In the genomic region with DNA sequence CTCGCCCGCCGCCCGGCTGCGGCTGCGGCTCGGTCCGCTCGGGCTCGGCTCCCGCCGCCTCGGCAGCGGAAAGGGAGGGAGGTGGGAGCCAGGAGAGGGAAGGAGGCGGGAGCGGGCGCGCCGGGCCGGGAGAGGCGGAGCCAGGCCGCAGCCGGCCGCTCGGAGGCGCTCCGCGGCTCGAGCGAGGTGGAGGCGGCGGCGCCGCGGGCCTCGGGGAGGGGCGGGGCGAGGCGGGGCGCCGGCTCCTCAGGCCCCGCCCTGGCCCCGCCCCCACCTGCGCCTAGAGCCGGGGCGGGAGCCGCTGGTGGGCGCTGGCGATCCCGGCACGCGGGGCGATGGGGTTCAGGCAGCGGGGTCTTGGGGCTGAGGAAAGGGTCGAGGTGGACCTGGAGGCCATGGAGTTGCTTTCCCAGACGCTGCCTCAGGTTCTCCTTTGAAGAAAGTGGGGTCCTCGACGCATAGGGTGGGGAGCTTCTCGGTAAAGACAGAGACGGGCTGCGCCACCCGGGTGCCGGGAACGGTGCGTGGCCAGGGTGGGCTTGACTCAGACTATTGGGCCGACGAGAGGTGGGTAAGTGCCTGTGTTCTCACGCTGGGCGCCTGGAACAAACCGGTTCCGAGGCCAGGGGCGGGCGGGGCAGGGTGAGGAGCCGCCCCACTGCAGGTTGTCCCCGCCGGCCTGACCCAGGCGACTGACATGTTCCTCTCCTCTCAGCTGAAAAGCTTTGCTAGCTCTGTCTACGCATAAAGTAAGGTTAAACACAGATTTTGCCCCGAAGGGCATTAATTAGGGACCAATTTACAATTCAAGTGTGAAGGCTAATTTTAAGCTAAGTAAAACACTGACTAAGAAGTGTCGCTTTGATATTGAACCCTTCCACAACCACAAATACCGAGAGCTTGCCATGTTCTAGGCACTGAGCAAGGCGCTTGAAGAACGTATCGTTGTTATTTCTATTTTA, we compare ENCODE assay signal across 8 cellular contexts. TPM values are rescaled to one million over a fixed set of nuclear protein-coding genes. Genes with fewer than 3 reads are reported as not detected.
DNase-seq lines count a peak whose midpoint lies in the region; ATAC-seq, FAIRE-seq and TF ChIP-seq lines count a peak whose summit lies in the region.

TSS of gene CMTM4 (minus strand) at position 75 of the 962 bp plus-strand sequence. CDS start 218 bp downstream, outside the sequence.

- peak within 1 kb of the TSS; percentile 99 for H3K4me2 ChIP-seq in hepatocyte

- no peak for FAIRE-seq in urothelium cell line (lab: Jason Lieb, UNC)

- H3K36me3 ChIP-seq in hepatocyte (replicated peaks; ENCODE audit: insufficient read depth, low read depth): no peaks in the 10 kb centered on the region

- peak within 1 kb of the TSS; percentile 96 for H3K27ac ChIP-seq in hepatocyte

- H4K20me1 ChIP-seq in hepatocyte (ENCODE audit: insufficient read depth, poor library complexity, severe bottlenecking): peaks cover 19% of the 10 kb centered on the region

- no peaks in the 10 kb centered on the region for H3K9me3 ChIP-seq in hepatocyte (ENCODE audit: low read depth)

- in situ Hi-C loops in astrocyte of the cerebellum (cut with HindIII; ENCODE audit: low sequenced_read_pairs): no loop called here

- H3K9me2 ChIP-seq in hepatocyte (replicated peaks; ENCODE audit: insufficient read depth): no peaks in the 10 kb centered on the region

- peaks cover 36% of the 10 kb centered on the region for H3K79me2 ChIP-seq in hepatocyte

- ATAC-seq in HG02588 (IDR thresholded peaks at IDR 0.05; ENCODE audit: unreplicated experiment): peak; percentile 89

- H3K4me1 ChIP-seq in hepatocyte (ENCODE audit: insufficient read depth): peaks cover 13% of the 10 kb centered on the region

- DNase-seq in GM12865 (ENCODE audit: low read depth) (peak; percentile 78), NCI-H1105 (lab: John Stamatoyannopoulos, UW) (peak; percentile 65), T1000 (lab: John Stamatoyannopoulos, UW) (peak; percentile 56), astrocyte of the cerebellum (ENCODE audit: low read depth) (peak; percentile 62), hepatocyte (ENCODE audit: low spot score) (peak; percentile 97), renal cortical epithelial cell (ENCODE audit: low read depth) (peak; percentile 60), urothelium cell line (ENCODE audit: low spot score) (peak; percentile 97)

- no peaks in the 10 kb centered on the region for H3K27me3 ChIP-seq in hepatocyte

- H3K4me3 ChIP-seq in GM12865 (ENCODE audit: low read depth, low read length): peak within 1 kb of the TSS; percentile 57
- H3K4me3 ChIP-seq in astrocyte of the cerebellum (ENCODE audit: low read depth, low read length): peak within 1 kb of the TSS; percentile 69
- peak within 1 kb of the TSS; percentile 91 for H3K4me3 ChIP-seq in hepatocyte

- TF ChIP-seq CTCF in GM12865 (IDR thresholded peaks at IDR 0.05; ENCODE audit: insufficient read depth, low read depth, low read length, missing control alignments) (peak; percentile 20), astrocyte of the cerebellum (IDR thresholded peaks at IDR 0.05; ENCODE audit: low read depth, low read length, missing control alignments) (peak; percentile 12), hepatocyte (IDR thresholded peaks at IDR 0.05; ENCODE audit: poor library complexity) (peak; percentile 22)

- peak within 1 kb of the TSS; percentile 100 for H2AFZ ChIP-seq in hepatocyte

- 13% methylated on average over 31 of the region's 84 CpGs for WGBS in hepatocyte (ENCODE audit: low lambda C conversion rate, missing lambda C conversion rate)

RNA-seq across cellular contexts. Expression of gene CMTM4, which starts in this region (rescaled TPM):
- 77.9 and 84.8 TPM in 2 replicates for total RNA-seq in hepatocyte
- polyA plus RNA-seq in hepatocyte: 17.4 and 19.2 TPM in 2 replicates
- total RNA-seq in renal cortical epithelial cell: 83.9 and 112 TPM in 2 replicates

Comparison
In these comparisons a context has a peak if more than half of its experiments do, and no peak if none do; other contexts are left out.
1. Peak in every context shown above with its lines: DNase-seq, ATAC-seq, H3K4me3 ChIP-seq and H3K27ac ChIP-seq.